In genomic region chr5:171801-172331, GRCh38 we compare ENCODE assay signal across 31 cellular contexts. TPM values are rescaled to one million over a fixed set of nuclear protein-coding genes. Genes with fewer than 3 reads are reported as not detected.
DNase-seq lines count a peak whose midpoint lies in the region; ATAC-seq and TF ChIP-seq lines count a peak whose summit lies in the region.
"Had no signal": no experiment of that assay in that cellular context is flagged by ENCODE, and none has a peak within 500 bp of the region (broad histone marks: within the 10 kb centered on the region; RNA-seq: fewer than 3 reads in every experiment).

No MANE protein-coding gene starts in this region.

- 87 to 91% (median 90%) methylated on average over 13 to 23 of the region's 23 CpGs for WGBS in ovary, 3 donors

- H3K4me1 Mint-ChIP-seq in WTC11, result no peaks in the 10 kb centered on the region

- no peak for TF ChIP-seq EP300 in ovary (IDR thresholded peaks at IDR 0.05)

- H3K36me3 Mint-ChIP-seq in WTC11, result peaks cover 16% of the 10 kb centered on the region

- H3K9me3 ChIP-seq in ovary, result no peaks in the 10 kb centered on the region
- H3K9me3 ChIP-seq: body of pancreas, stomach, vagina had no signal

- H3K36me3 ChIP-seq in ovary, result no peaks in the 10 kb centered on the region
- H3K36me3 ChIP-seq: stomach, vagina had no signal

- DNase-seq in left cardiac atrium (peak; percentile 19), Right ventricle myocardium superior (no peak), WTC11 (ENCODE audit: low spot score) (peak; percentile 9), ovary (peak in 3 of 5 donors; percentile 26 to 60 (median 52)), NCI-H2227 (lab: John Stamatoyannopoulos, UW; ENCODE audit: unreplicated experiment) (no peak)
- DNase-seq: activated CD4-positive, alpha-beta T cell treated with anti-CD3 and anti-CD28 coated beads for 1 hour; activated CD8-positive, alpha-beta T cell treated with anti-CD3 and anti-CD28 coated beads, Interleukin-2, amount 10 ng/mL, durations not matched to agents 7 days and 5 days; activated T-cell treated with anti-CD3 and anti-CD28 coated beads, Interleukin-2, amount 50 U/mL, for 1 hour; C1 segment of cervical spinal cord; cerebellar nuclear complex; COR-L47; DMS53; HCEC 1CT; Kasumi-1; kidney glomerular epithelial cell; mammary epithelial cell; NCI-H1417; NCI-H2029 treated with DMSO at 0.1 percent for 48 hours; NCI-H524 treated with DMSO at 0.1 percent for 48 hours; stimulated activated CD8-positive, alpha-beta memory T cell treated with anti-CD3 and anti-CD28 coated beads, Interleukin-4, amount 100 ng/mL, for 48 hours; stomach; T-helper 17 cell had no signal

- no peak overlapping the region for H3K4me3 ChIP-seq in ovary
- H3K4me3 ChIP-seq: body of pancreas, stomach, vagina had no signal

- H3K27ac Mint-ChIP-seq in WTC11, result no peak overlapping the region
- H3K27ac Mint-ChIP-seq: activated CD8-positive, alpha-beta T cell treated with anti-CD3 and anti-CD28 coated beads, Interleukin-2, amount 10 ng/mL, durations not matched to agents 7 days and 5 days; nephron; T-helper 17 cell had no signal

- peaks cover 19% of the 10 kb centered on the region for H3K4me1 ChIP-seq in ovary (ENCODE audit: insufficient read depth)
- H3K4me1 ChIP-seq: body of pancreas, vagina had no signal

- POLR2A ChIA-PET in WTC11 (lab: Charles Lee), result no interaction called here

- H3K27ac ChIP-seq in ovary, result peak overlapping the region; percentile 67 to 89
- H3K27ac ChIP-seq: body of pancreas, stomach, vagina had no signal

- no peaks in the 10 kb centered on the region for H3K27me3 ChIP-seq in ovary
- H3K27me3 ChIP-seq: body of pancreas, vagina had no signal

- H3K27me3 Mint-ChIP-seq in WTC11 (ENCODE audit: low read depth), result no peaks in the 10 kb centered on the region

- ATAC-seq in left cardiac atrium, result no peak
- ATAC-seq in Right ventricle myocardium superior (ENCODE audit: poor library complexity), result no peak
- ATAC-seq in WTC11, result no peak
- ATAC-seq in GM18502 (IDR thresholded peaks at IDR 0.05; ENCODE audit: poor library complexity, unreplicated experiment), result no peak
- no peak for ATAC-seq in GM19463 (IDR thresholded peaks at IDR 0.05; ENCODE audit: unreplicated experiment)
- ATAC-seq: activated CD8-positive, alpha-beta T cell treated with anti-CD3 and anti-CD28 coated beads, Interleukin-2, amount 10 ng/mL, durations not matched to agents 7 days and 5 days; body of pancreas; T-helper 17 cell had no signal

- intact Hi-C loops in left cardiac atrium (cut with DNase I), result no loop called here
- intact Hi-C loops in Right ventricle myocardium superior (cut with DNase I), result no loop called here
- intact Hi-C loops in ovary (cut with DNase I), result no loop called here

- H3K9me3 Mint-ChIP-seq in WTC11, result no peaks in the 10 kb centered on the region
- H3K9me3 Mint-ChIP-seq: nephron had no signal

- H3K4me3 Mint-ChIP-seq in WTC11, result no peak overlapping the region
- H3K4me3 Mint-ChIP-seq: activated CD8-positive, alpha-beta T cell treated with anti-CD3 and anti-CD28 coated beads, Interleukin-2, amount 10 ng/mL, durations not matched to agents 7 days and 5 days; nephron; T-helper 17 cell had no signal

- no peak for TF ChIP-seq CTCF in WTC11 (IDR thresholded peaks at IDR 0.05)
- TF ChIP-seq CTCF in ovary (IDR thresholded peaks at IDR 0.05), result no peak

- CTCF ChIA-PET in WTC11 (lab: Charles Lee), result no interaction called here

- no peak for TF ChIP-seq POLR2A in ovary (IDR thresholded peaks at IDR 0.05)

TF ChIP-seq in WTC11, 78 proteins besides CTCF, POLR2A, EP300 and RAD21 (continues in another document):
- TF ChIP-seq NR2C2 (CRISPR knock-in tag; IDR thresholded peaks at IDR 0.05), result no peak
- no peak for TF ChIP-seq ZSCAN18 (CRISPR knock-in tag; IDR thresholded peaks at IDR 0.05)
- no peak for TF ChIP-seq TP53 (CRISPR knock-in tag; IDR thresholded peaks at IDR 0.05)
- TF ChIP-seq NFYB (CRISPR knock-in tag; conservative IDR thresholded peaks at IDR 0.05; ENCODE audit: low read depth), result no peak
- TF ChIP-seq ZNF532 (CRISPR knock-in tag; IDR thresholded peaks at IDR 0.05; ENCODE audit: borderline replicate concordance), result no peak
- TF ChIP-seq ZBTB43 (CRISPR knock-in tag; IDR thresholded peaks at IDR 0.05), result no peak
- no peak for TF ChIP-seq USF1 (CRISPR knock-in tag; IDR thresholded peaks at IDR 0.05)

RNA-seq across cellular contexts. Expression of gene LRRC14B, which starts 19.4 kb away (rescaled TPM):
- total RNA-seq in left cardiac atrium, result 10 to 100 TPM; 16.5 to 35.9 TPM
- 103 TPM for total RNA-seq in Right ventricle myocardium superior
- 0.11 TPM in 1 of 3 replicates, not detected in the others for total RNA-seq in WTC11 (2021)
- under 1 TPM in 2 of 7 donors, not detected in 5; 0.38 to 0.92 TPM for total RNA-seq in ovary
- under 1 TPM in 1 of 2 donors, not detected in 1; 0.04 TPM for polyA plus RNA-seq in ovary
- total RNA-seq: activated CD8-positive, alpha-beta T cell treated with anti-CD3 and anti-CD28 coated beads, Interleukin-2, amount 10 ng/mL, durations not matched to agents 7 days and 5 days; body of pancreas; endothelial cell of umbilical vein; mammary epithelial cell; osteocyte; T-helper 17 cell; vagina had no signal
- polyA plus RNA-seq: adipose tissue, AG04450, endothelial cell of umbilical vein, mammary epithelial cell had no signal

RNA-seq across cellular contexts. Expression of gene CCDC127, which starts 46.1 kb away (rescaled TPM):
- total RNA-seq in left cardiac atrium, result 1 to 10 TPM; 7.8 to 9.6 TPM
- 8.1 TPM for total RNA-seq in Right ventricle myocardium superior
- total RNA-seq in WTC11 (2021), result 5.3 to 8.4 TPM (median 6.3 TPM) in 3 replicates
- total RNA-seq in ovary, result 1 to 10 TPM; 2.5 to 9.9 (median 6.0) TPM
- polyA plus RNA-seq in ovary, result 1 to 10 TPM; 4.7 to 6.8 TPM

RNA-seq across cellular contexts. Expression of gene SDHA, which starts 46.3 kb away (rescaled TPM):
- total RNA-seq in left cardiac atrium (100 to 1,000 TPM; 395 to 449 TPM), Right ventricle myocardium superior (837 TPM), WTC11 (2021) (135 to 145 TPM (median 137 TPM) in 3 replicates), ovary (100 to 1,000 TPM in 4 of 7 donors, 10 to 100 TPM in 3; 69.6 to 169 (median 103) TPM)
- polyA plus RNA-seq in ovary, result 100 to 1,000 TPM in 1 of 2 donors, 10 to 100 TPM in 1; 94.7 to 112 TPM

Comparison
In these comparisons a context has a peak if more than half of its experiments do, and no peak if none do; other contexts are left out.
1. DNase-seq: peak in left cardiac atrium (single experiment), WTC11 (single experiment) and ovary (3 of 5); none in Right ventricle myocardium superior (single experiment) and NCI-H2227 (single experiment).
2. RNA of gene LRRC14B, which starts 19.4 kb away (total RNA-seq): 103 TPM in Right ventricle myocardium superior (single experiment) and 16.5 to 35.9 TPM in left cardiac atrium; 0.38 to 0.92 TPM in ovary and 0.11 TPM in WTC11; every median in the first group is over 4 times any median in the second.